In genomic region chr14:49187799-49188198, GRCh38 we compare ENCODE assay signal across 1 cellular context.
TF ChIP-seq lines count a peak whose summit lies in the region.

No MANE protein-coding gene starts in this region.

TF ChIP-seq in GM23338, 12 proteins besides CTCF, POLR2A, EP300 and RAD21 (continued from another document):
- TF ChIP-seq REST (IDR thresholded peaks at IDR 0.05; ENCODE audit: unreplicated experiment): no peak
- no peak for TF ChIP-seq ZNF331 (CRISPR knock-in tag; IDR thresholded peaks at IDR 0.05; ENCODE audit: low read depth)
TF ChIP-seq in GM23338: peak in this region for 0.
